Comparison of ENCODE assay signal across 9 cellular contexts in genomic region chr7:55887786-55888185, GRCh38. TPM values are rescaled to one million over a fixed set of nuclear protein-coding genes. Genes with fewer than 3 reads are reported as not detected.
DNase-seq lines count a peak whose midpoint lies in the region; ATAC-seq and TF ChIP-seq lines count a peak whose summit lies in the region.
"Had no signal": no experiment of that assay in that cellular context is flagged by ENCODE, and none has a peak within 500 bp of the region (broad histone marks: within the 10 kb centered on the region; RNA-seq: fewer than 3 reads in every experiment).

No MANE protein-coding gene starts in this region.

- peak overlapping the region; percentile 75 for H3K27ac Mint-ChIP-seq in memory B cell

- peak; percentile 31 for DNase-seq in NCI-H2196 (lab: John Stamatoyannopoulos, UW; ENCODE audit: unreplicated experiment)
- DNase-seq in NCI-H2196 treated with DMSO at 0.1 percent for 48 hours (lab: John Stamatoyannopoulos, UW; ENCODE audit: unreplicated experiment): no peak
- DNase-seq in NCI-H1105 treated with DMSO at 0.1 percent for 48 hours (lab: John Stamatoyannopoulos, UW): peak; percentile 39
- DNase-seq in T47D (ENCODE audit: low read depth in 1 of 2, low spot score in 1 of 2): peak; percentile 29 to 55
- no peak for DNase-seq in memory B cell (ENCODE audit: low spot score in 2 of 2)
- DNase-seq in uterus: no peak
- DNase-seq in middle frontal gyrus (ENCODE audit: extremely low spot score, low spot score): no peak

- intact Hi-C loops in uterus (cut with DNase I; ENCODE audit: low total_unique reads): no loop called here

- H3K27me3 ChIP-seq in uterus: no peaks in the 10 kb centered on the region

- no peak for TF ChIP-seq CTCF in uterus (IDR thresholded peaks at IDR 0.05)

- no peaks in the 10 kb centered on the region for H3K36me3 ChIP-seq in uterus

- H3K4me1 Mint-ChIP-seq in memory B cell: no peaks in the 10 kb centered on the region

- peak overlapping the region; percentile 82 for H3K4me3 Mint-ChIP-seq in memory B cell

- no peaks in the 10 kb centered on the region for H3K9me3 ChIP-seq in uterus

- in situ Hi-C loops in T47D (cut with HindIII; ENCODE audit: low pct_unique_long_range_greater_than_20kb, low sequenced_read_pairs): no loop called here

- peak overlapping the region; percentile 65 to 74 for H3K27ac ChIP-seq in uterus

- peaks cover 6% of the 10 kb centered on the region for H3K27me3 Mint-ChIP-seq in memory B cell

- peak overlapping the region; percentile 39 to 44 for H3K4me3 ChIP-seq in uterus

- H3K9me3 Mint-ChIP-seq in memory B cell: no peaks in the 10 kb centered on the region

- H3K36me3 Mint-ChIP-seq in memory B cell: no peaks in the 10 kb centered on the region

- TF ChIP-seq POLR2A in uterus (IDR thresholded peaks at IDR 0.05): no peak

- no peaks in the 10 kb centered on the region for H3K4me1 ChIP-seq in uterus

- ATAC-seq in memory B cell (ENCODE audit: low read depth): no peak
- ATAC-seq in GM19351 (IDR thresholded peaks at IDR 0.05; ENCODE audit: unreplicated experiment): no peak

RNA-seq across cellular contexts. Expression of gene ZNF713, which starts 0.5 kb away (rescaled TPM):
- total RNA-seq in uterus: 10 to 100 TPM in 1 of 4 donors, 1 to 10 TPM in 2, under 1 TPM in 1; 0.26 to 28.4 (median 6.7) TPM

RNA-seq across cellular contexts. Expression of gene SEPTIN14, which starts 25.2 kb away (rescaled TPM):
- total RNA-seq in uterus: not detected
- total RNA-seq: subcutaneous adipose tissue had no signal

Comparison
In these comparisons a context has a peak if more than half of its experiments do, and no peak if none do; other contexts are left out.
1. DNase-seq: peak in NCI-H2196 (single experiment), NCI-H1105 treated with DMSO at 0.1 percent for 48 hours (single experiment) and T47D (2 of 2); none in NCI-H2196 treated with DMSO at 0.1 percent for 48 hours (single experiment), memory B cell (0 of 2), uterus (0 of 2) and middle frontal gyrus (single experiment).